Comparison of ENCODE assay signal across 8 cellular contexts in genomic region chr1:18926315-18927081, GRCh38. TPM values are rescaled to one million over a fixed set of nuclear protein-coding genes. Genes with fewer than 3 reads are reported as not detected.
DNase-seq lines count a peak whose midpoint lies in the region; ATAC-seq lines count a peak whose summit lies in the region.

No MANE protein-coding gene starts in this region.

- intact Hi-C loops in activated naive CD4-positive, alpha-beta T cell treated with anti-CD3 and anti-CD28 coated beads for 36 hours (cut with micrococcal nuclease) = loop anchor here (1.0 to 2.0 kb wide), 6 partner anchors 24 to 85 kb away; partner anchors contain the start of genes ALDH4A1 and IFFO2
- intact Hi-C loops in left ventricle myocardium superior (cut with micrococcal nuclease) = no loop called here

- DNase-seq in SK-MEL-5 (ENCODE audit: low read depth, low spot score) (peak; percentile 66), left ventricle myocardium superior (peak; percentile 65), superior temporal gyrus (ENCODE audit: extremely low spot score) (no peak), NCI-H2107 (lab: John Stamatoyannopoulos, UW) (no peak)
- DNase-seq in activated naive CD4-positive, alpha-beta T cell treated with anti-CD3 and anti-CD28 coated beads for 36 hours = peak; percentile 95
- DNase-seq in stimulated activated CD4-positive, alpha-beta T cell treated with anti-CD3 and anti-CD28 coated beads, Interleukin-1b, Interleukin-23, amount 100 ng/mL, for 4 hours (ENCODE audit: low read depth in 2 of 2) = peak; percentile 66 to 76

- no peaks in the 10 kb centered on the region for H3K27me3 Mint-ChIP-seq in activated naive CD4-positive, alpha-beta T cell treated with anti-CD3 and anti-CD28 coated beads for 36 hours (ENCODE audit: low read depth)

- peak; percentile 45 for ATAC-seq in GM18520 (IDR thresholded peaks at IDR 0.05; ENCODE audit: unreplicated experiment)
- ATAC-seq in HG03097 (IDR thresholded peaks at IDR 0.05; ENCODE audit: low FRiP score, unreplicated experiment) = peak; percentile 67
- ATAC-seq in left ventricle myocardium superior = peak; percentile 52

- peaks cover 74% of the 10 kb centered on the region for H3K4me1 Mint-ChIP-seq in activated naive CD4-positive, alpha-beta T cell treated with anti-CD3 and anti-CD28 coated beads for 36 hours (ENCODE audit: low read depth)

- peaks cover 2% of the 10 kb centered on the region for H3K9me3 Mint-ChIP-seq in activated naive CD4-positive, alpha-beta T cell treated with anti-CD3 and anti-CD28 coated beads for 36 hours

- in situ Hi-C loops in SK-MEL-5 (cut with HindIII; ENCODE audit: low pct_unique_long_range_greater_than_20kb, low sequenced_read_pairs) = no loop called here

- H3K27ac Mint-ChIP-seq in activated naive CD4-positive, alpha-beta T cell treated with anti-CD3 and anti-CD28 coated beads for 36 hours = peak overlapping the region; percentile 99

- peak overlapping the region; percentile 80 for H3K4me3 Mint-ChIP-seq in activated naive CD4-positive, alpha-beta T cell treated with anti-CD3 and anti-CD28 coated beads for 36 hours

- H3K36me3 Mint-ChIP-seq in activated naive CD4-positive, alpha-beta T cell treated with anti-CD3 and anti-CD28 coated beads for 36 hours (ENCODE audit: low read depth) = peaks cover 2% of the 10 kb centered on the region

- CTCF ChIA-PET in activated naive CD4-positive, alpha-beta T cell treated with anti-CD3 and anti-CD28 coated beads for 36 hours (lab: Charles Lee) = interaction anchor here (0.6 to 2.8 kb wide), 9 partner anchors 11 to 671 kb away, joined by 3 to 28 read pairs (median 10); partner anchors contain the start of gene IFFO2

RNA-seq across cellular contexts. Expression of gene ALDH4A1, which starts 24.1 kb away (rescaled TPM):
- 8.7 and 10.1 TPM in 2 replicates for total RNA-seq in SK-MEL-5 (2014; rRNA removed; shearing (Covaris generic))
- 12.6 and 20.2 TPM in 2 replicates for polyA plus RNA-seq in SK-MEL-5 (2015; cell fraction: cytosol; rRNA removed)
- polyA plus RNA-seq in SK-MEL-5 (2015; cell fraction: nucleus; rRNA removed) = 11.7 and 17.9 TPM in 2 replicates
- 10 to 100 TPM; 11.6 to 12.5 TPM for total RNA-seq in activated naive CD4-positive, alpha-beta T cell treated with anti-CD3 and anti-CD28 coated beads for 36 hours
- 27.3 TPM for total RNA-seq in left ventricle myocardium superior

RNA-seq across cellular contexts. Expression of gene IFFO2, which starts 30.0 kb away (rescaled TPM):
- 6.2 and 6.4 TPM in 2 replicates for total RNA-seq in SK-MEL-5 (2014; rRNA removed; shearing (Covaris generic))
- 7.9 and 8.0 TPM in 2 replicates for polyA plus RNA-seq in SK-MEL-5 (2015; cell fraction: cytosol; rRNA removed)
- polyA plus RNA-seq in SK-MEL-5 (2015; cell fraction: nucleus; rRNA removed) = 4.9 and 5.7 TPM in 2 replicates
- 10 to 100 TPM; 24.9 to 27.0 TPM for total RNA-seq in activated naive CD4-positive, alpha-beta T cell treated with anti-CD3 and anti-CD28 coated beads for 36 hours
- total RNA-seq in left ventricle myocardium superior = 5.0 TPM

Comparison
In these comparisons a context has a peak if more than half of its experiments do, and no peak if none do; other contexts are left out.
1. DNase-seq: peak in SK-MEL-5 (single experiment), activated naive CD4-positive, alpha-beta T cell treated with anti-CD3 and anti-CD28 coated beads for 36 hours (single experiment), left ventricle myocardium superior (single experiment) and stimulated activated CD4-positive, alpha-beta T cell treated with anti-CD3 and anti-CD28 coated beads, Interleukin-1b, Interleukin-23, amount 100 ng/mL, for 4 hours (2 of 2); none in superior temporal gyrus (single experiment) and NCI-H2107 (single experiment).
2. Peak in every context shown above with its lines, with median percentiles within 50 percentile points of each other: ATAC-seq.